In the genomic region with DNA sequence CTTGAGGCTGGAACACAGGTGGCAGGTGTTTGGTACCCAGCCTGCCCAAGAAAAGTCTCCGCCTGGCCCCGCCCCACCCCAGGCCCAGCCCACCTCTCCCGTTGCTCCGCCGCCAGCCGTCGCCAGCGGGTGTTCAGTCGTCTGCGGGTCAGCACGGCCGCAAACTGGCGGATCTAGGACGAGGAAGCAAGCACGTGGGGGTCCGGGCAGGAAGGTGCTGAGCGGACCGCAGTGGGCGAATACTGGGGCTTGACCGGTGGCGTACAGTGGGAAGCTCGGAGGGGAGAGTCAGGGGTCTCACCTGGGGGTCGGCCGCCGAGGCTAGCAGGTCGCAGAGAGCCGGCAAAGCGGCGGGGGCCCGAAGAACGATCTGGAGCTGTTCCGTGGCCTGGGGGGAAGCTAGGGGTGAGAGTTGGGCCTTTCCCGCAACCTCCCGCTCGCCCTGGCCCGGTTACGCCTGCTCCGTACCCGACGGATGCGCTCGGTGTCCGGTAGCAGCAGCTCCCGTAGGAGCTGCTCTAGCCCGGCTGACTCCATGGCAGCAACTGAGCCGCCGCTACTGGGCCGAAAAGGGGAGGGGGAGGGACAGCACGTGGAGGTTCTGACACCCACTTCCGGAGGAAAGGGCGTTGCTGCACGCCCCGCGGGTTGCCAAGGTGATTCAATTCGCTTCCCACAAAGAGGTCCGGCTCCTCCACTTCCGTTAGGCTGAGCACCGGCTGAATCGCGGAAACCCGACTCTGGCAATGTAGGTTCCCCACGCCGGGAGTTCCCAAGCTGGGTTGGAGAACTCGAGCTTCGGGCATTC, we compare ENCODE assay signal across 1 cellular context.
TF ChIP-seq lines count a peak whose summit lies in the region.

A gene with protein sequence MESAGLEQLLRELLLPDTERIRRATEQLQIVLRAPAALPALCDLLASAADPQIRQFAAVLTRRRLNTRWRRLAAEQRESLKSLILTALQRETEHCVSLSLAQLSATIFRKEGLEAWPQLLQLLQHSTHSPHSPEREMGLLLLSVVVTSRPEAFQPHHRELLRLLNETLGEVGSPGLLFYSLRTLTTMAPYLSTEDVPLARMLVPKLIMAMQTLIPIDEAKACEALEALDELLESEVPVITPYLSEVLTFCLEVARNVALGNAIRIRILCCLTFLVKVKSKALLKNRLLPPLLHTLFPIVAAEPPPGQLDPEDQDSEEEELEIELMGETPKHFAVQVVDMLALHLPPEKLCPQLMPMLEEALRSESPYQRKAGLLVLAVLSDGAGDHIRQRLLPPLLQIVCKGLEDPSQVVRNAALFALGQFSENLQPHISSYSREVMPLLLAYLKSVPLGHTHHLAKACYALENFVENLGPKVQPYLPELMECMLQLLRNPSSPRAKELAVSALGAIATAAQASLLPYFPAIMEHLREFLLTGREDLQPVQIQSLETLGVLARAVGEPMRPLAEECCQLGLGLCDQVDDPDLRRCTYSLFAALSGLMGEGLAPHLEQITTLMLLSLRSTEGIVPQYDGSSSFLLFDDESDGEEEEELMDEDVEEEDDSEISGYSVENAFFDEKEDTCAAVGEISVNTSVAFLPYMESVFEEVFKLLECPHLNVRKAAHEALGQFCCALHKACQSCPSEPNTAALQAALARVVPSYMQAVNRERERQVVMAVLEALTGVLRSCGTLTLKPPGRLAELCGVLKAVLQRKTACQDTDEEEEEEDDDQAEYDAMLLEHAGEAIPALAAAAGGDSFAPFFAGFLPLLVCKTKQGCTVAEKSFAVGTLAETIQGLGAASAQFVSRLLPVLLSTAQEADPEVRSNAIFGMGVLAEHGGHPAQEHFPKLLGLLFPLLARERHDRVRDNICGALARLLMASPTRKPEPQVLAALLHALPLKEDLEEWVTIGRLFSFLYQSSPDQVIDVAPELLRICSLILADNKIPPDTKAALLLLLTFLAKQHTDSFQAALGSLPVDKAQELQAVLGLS (minus strand): TSS at position 566 of the 808 bp plus-strand sequence. CDS start 29 bp downstream, at position 537.

TF ChIP-seq in H1, 55 proteins besides CTCF, POLR2A, EP300 and RAD21 (continued from another document):
- TF ChIP-seq SIN3A (conservative IDR thresholded peaks at IDR 0.05 in 1 of 2, IDR thresholded peaks at IDR 0.05 in 1 of 2; ENCODE audit: low read depth in 1 of 2, low read length in 2 of 2) = peak; percentile 99 to 100
- TF ChIP-seq BACH1 (IDR thresholded peaks at IDR 0.05; ENCODE audit: low read length) = no peak
- TF ChIP-seq PHF8 (conservative IDR thresholded peaks at IDR 0.05; ENCODE audit: low read depth, low read length) = peak; percentile 86
- TF ChIP-seq TCF12 (IDR thresholded peaks at IDR 0.05; ENCODE audit: low read depth, low read length) = peak; percentile 74; the same call in 1 of the 2 replicates
- peak; percentile 61; the same call in 1 of the 2 replicates for TF ChIP-seq RBBP5 (IDR thresholded peaks at IDR 0.05; ENCODE audit: borderline replicate concordance, low read depth, low read length)
- TF ChIP-seq HDAC6 (IDR thresholded peaks at IDR 0.05; ENCODE audit: low read depth, low read length) = no peak
- no peak for TF ChIP-seq KDM1A (IDR thresholded peaks at IDR 0.05; ENCODE audit: borderline replicate concordance, low read length)
- TF ChIP-seq GTF2F1 (IDR thresholded peaks at IDR 0.05; ENCODE audit: borderline replicate concordance, low read depth, low read length) = 0 out of 2 replicates have a peak, but pooled peaks have one; percentile 61
- TF ChIP-seq KDM4A (IDR thresholded peaks at IDR 0.05; ENCODE audit: low read depth, low read length, severe bottlenecking) = peak; percentile 26
- TF ChIP-seq NRF1 (IDR thresholded peaks at IDR 0.05; ENCODE audit: low read depth, low read length) = no peak
- TF ChIP-seq, protein P1, sequence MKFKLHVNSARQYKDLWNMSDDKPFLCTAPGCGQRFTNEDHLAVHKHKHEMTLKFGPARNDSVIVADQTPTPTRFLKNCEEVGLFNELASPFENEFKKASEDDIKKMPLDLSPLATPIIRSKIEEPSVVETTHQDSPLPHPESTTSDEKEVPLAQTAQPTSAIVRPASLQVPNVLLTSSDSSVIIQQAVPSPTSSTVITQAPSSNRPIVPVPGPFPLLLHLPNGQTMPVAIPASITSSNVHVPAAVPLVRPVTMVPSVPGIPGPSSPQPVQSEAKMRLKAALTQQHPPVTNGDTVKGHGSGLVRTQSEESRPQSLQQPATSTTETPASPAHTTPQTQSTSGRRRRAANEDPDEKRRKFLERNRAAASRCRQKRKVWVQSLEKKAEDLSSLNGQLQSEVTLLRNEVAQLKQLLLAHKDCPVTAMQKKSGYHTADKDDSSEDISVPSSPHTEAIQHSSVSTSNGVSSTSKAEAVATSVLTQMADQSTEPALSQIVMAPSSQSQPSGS (IDR thresholded peaks at IDR 0.05; ENCODE audit: low read length) = no peak
